Comparison of ENCODE assay signal across 22 cellular contexts in the genomic region with DNA sequence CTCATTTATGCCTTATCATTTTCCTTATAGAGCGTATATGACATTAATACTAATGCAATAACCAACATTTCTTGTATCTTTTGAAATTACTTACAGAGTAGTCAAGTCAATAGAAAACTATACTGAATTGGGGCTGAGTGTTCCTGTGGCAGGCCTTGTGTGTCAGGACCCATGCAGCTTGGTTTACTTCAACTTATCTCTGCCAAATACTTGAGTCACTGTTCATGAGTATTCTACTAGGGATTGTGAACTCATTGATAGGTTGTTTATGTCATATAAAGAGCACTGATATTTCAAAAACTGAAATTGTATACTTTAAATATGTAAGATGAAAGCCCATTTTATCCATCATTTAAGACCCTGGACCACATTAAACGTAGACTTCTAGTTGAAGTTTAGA.
"Had no signal": no experiment of that assay in that cellular context is flagged by ENCODE, and none has a peak within 500 bp of the region (broad histone marks: within the 10 kb centered on the region; RNA-seq: fewer than 3 reads in every experiment).

No MANE protein-coding gene starts in this region.

- H3K36me3 Mint-ChIP-seq: activated CD4-positive, alpha-beta memory T cell treated with anti-CD3 and anti-CD28 coated beads for 36 hours; activated naive CD8-positive, alpha-beta T cell treated with anti-CD3 and anti-CD28 coated beads, Interleukin-2, amount 10 ng/mL, durations not matched to agents 7 days and 5 days; stimulated activated effector memory CD8-positive, alpha-beta T cell treated with anti-CD3 and anti-CD28 coated beads, Interleukin-12 subunit alpha, Interleukin-12 subunit beta, amount 100 ng/mL, for 72 hours; type B pancreatic cell had no signal

- FAIRE-seq: colon had no signal

- DNase-seq: activated CD4-positive, alpha-beta memory T cell treated with anti-CD3 and anti-CD28 coated beads for 36 hours; activated CD4-positive, alpha-beta T cell treated with anti-CD3 and anti-CD28 coated beads for 4 hours; activated naive CD4-positive, alpha-beta T cell; activated naive CD8-positive, alpha-beta T cell treated with anti-CD3 and anti-CD28 coated beads, Interleukin-2, amount 10 ng/mL, durations not matched to agents 7 days and 5 days; amygdala; body of pancreas; caudate nucleus; dorsolateral prefrontal cortex; ovary; psoas muscle; right cardiac atrium; stimulated activated CD4-positive, alpha-beta T cell treated with anti-CD3 and anti-CD28 coated beads, Interleukin-4, amount 100 ng/mL, for 24 hours; stomach; T-helper 2 cell; testis had no signal

- H3K27ac Mint-ChIP-seq: activated CD4-positive, alpha-beta memory T cell treated with anti-CD3 and anti-CD28 coated beads for 36 hours; activated naive CD8-positive, alpha-beta T cell treated with anti-CD3 and anti-CD28 coated beads, Interleukin-2, amount 10 ng/mL, durations not matched to agents 7 days and 5 days; activated T-helper 17 cell treated with anti-CD3 and anti-CD28 coated beads, Interleukin-2, amount 50 U/mL, for 72 hours; memory B cell; stimulated activated effector memory CD8-positive, alpha-beta T cell treated with anti-CD3 and anti-CD28 coated beads, Interleukin-12 subunit alpha, Interleukin-12 subunit beta, amount 100 ng/mL, for 72 hours; type B pancreatic cell had no signal

- H3K4me1 Mint-ChIP-seq: activated naive CD8-positive, alpha-beta T cell treated with anti-CD3 and anti-CD28 coated beads, Interleukin-2, amount 10 ng/mL, durations not matched to agents 7 days and 5 days; activated T-helper 17 cell treated with anti-CD3 and anti-CD28 coated beads, Interleukin-2, amount 50 U/mL, for 72 hours; memory B cell; neural crest cell; stimulated activated effector memory CD8-positive, alpha-beta T cell treated with anti-CD3 and anti-CD28 coated beads, Interleukin-12 subunit alpha, Interleukin-12 subunit beta, amount 100 ng/mL, for 72 hours had no signal

- H3K9me3 Mint-ChIP-seq: activated CD4-positive, alpha-beta memory T cell treated with anti-CD3 and anti-CD28 coated beads for 36 hours; activated naive CD8-positive, alpha-beta T cell treated with anti-CD3 and anti-CD28 coated beads, Interleukin-2, amount 10 ng/mL, durations not matched to agents 7 days and 5 days; activated T-helper 17 cell treated with anti-CD3 and anti-CD28 coated beads, Interleukin-2, amount 50 U/mL, for 72 hours; neural crest cell; type B pancreatic cell had no signal

- H3K4me3 ChIP-seq: body of pancreas, dorsolateral prefrontal cortex, ovary, psoas muscle, smooth muscle cell, stomach, testis had no signal

- H3K27me3 Mint-ChIP-seq: activated CD4-positive, alpha-beta memory T cell treated with anti-CD3 and anti-CD28 coated beads for 36 hours; activated naive CD8-positive, alpha-beta T cell treated with anti-CD3 and anti-CD28 coated beads, Interleukin-2, amount 10 ng/mL, durations not matched to agents 7 days and 5 days; activated T-helper 17 cell treated with anti-CD3 and anti-CD28 coated beads, Interleukin-2, amount 50 U/mL, for 72 hours; memory B cell; type B pancreatic cell had no signal

- H3K4me3 Mint-ChIP-seq: activated CD4-positive, alpha-beta memory T cell treated with anti-CD3 and anti-CD28 coated beads for 36 hours; activated naive CD8-positive, alpha-beta T cell treated with anti-CD3 and anti-CD28 coated beads, Interleukin-2, amount 10 ng/mL, durations not matched to agents 7 days and 5 days; activated T-helper 17 cell treated with anti-CD3 and anti-CD28 coated beads, Interleukin-2, amount 50 U/mL, for 72 hours; memory B cell; neural crest cell; stimulated activated effector memory CD8-positive, alpha-beta T cell treated with anti-CD3 and anti-CD28 coated beads, Interleukin-12 subunit alpha, Interleukin-12 subunit beta, amount 100 ng/mL, for 72 hours; type B pancreatic cell had no signal

- H3K27me3 ChIP-seq: body of pancreas, dorsolateral prefrontal cortex, ovary, stomach, testis had no signal

- H3K36me3 ChIP-seq: ovary, stomach had no signal
